ENCODE assay signal across 9 cellular contexts in the genomic region with DNA sequence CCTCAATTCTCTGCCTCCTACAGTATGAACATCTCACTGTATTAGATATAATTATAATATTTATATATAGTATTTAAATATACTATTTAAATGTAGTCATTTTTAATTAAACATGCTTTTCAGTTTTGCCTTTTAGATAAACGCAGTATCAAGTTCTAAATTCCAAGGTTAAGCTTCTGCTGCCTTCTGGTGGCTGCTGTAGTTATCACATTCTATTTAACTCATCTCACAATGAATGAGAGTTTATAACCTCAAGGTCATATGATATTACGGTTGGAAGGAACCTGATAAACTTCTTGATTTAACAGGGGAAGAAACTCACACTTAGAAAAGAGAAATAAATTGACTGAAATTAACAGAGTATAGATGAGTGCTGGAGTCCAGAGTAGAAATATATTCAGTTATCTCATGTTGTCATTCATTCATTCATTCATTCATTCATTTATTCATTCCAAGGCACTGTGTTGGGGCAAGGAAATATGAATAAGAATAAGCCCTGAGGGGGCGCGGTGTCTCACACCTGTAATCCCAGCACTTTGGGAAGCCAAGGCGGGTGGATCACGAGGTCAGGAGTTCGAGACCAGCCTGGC. TPM values are rescaled to one million over a fixed set of nuclear protein-coding genes. Genes with fewer than 3 reads are reported as not detected.
DNase-seq lines count a peak whose midpoint lies in the region; ATAC-seq and TF ChIP-seq lines count a peak whose summit lies in the region.
"Had no signal": no experiment of that assay in that cellular context is flagged by ENCODE, and none has a peak within 500 bp of the region (broad histone marks: within the 10 kb centered on the region; RNA-seq: fewer than 3 reads in every experiment).

No MANE protein-coding gene starts in this region.

- no TSS peak for BruUV-seq in Calu3 (replicated peaks; lab: Mats Ljungman, UMichigan)

- peak; percentile 37 for DNase-seq in Calu3
- peak; percentile 36 for DNase-seq in GM20000 (ENCODE audit: low spot score)
- DNase-seq in NCI-H345 (lab: John Stamatoyannopoulos, UW) = peak; percentile 38
- DNase-seq in activated naive CD4-positive, alpha-beta T cell treated with anti-CD3 and anti-CD28 coated beads for 36 hours = peak; percentile 61
- no peak for DNase-seq in left ventricle myocardium superior
- peak; percentile 28 for DNase-seq in stimulated activated CD8-positive, alpha-beta memory T cell treated with anti-CD3 and anti-CD28 coated beads, Interleukin-4, amount 100 ng/mL, for 48 hours
- no peak for DNase-seq in cortex of kidney (lab: John Stamatoyannopoulos, UW)

- no peak overlapping the region for H3K4me3 Mint-ChIP-seq in Calu3 (ENCODE audit: low read depth, unreplicated experiment)
- no peak overlapping the region for H3K4me3 Mint-ChIP-seq in activated naive CD4-positive, alpha-beta T cell treated with anti-CD3 and anti-CD28 coated beads for 36 hours

- ATAC-seq in left ventricle myocardium superior (peak; percentile 43), HG02759 (IDR thresholded peaks at IDR 0.05; ENCODE audit: unreplicated experiment) (no peak)

- H3K27me3 Mint-ChIP-seq in Calu3 (ENCODE audit: unreplicated experiment) = no peaks in the 10 kb centered on the region
- H3K27me3 Mint-ChIP-seq in activated naive CD4-positive, alpha-beta T cell treated with anti-CD3 and anti-CD28 coated beads for 36 hours (ENCODE audit: low read depth) = peaks cover 2% of the 10 kb centered on the region

- no peaks in the 10 kb centered on the region for H3K4me1 Mint-ChIP-seq in Calu3 (ENCODE audit: low read depth, unreplicated experiment)
- peaks cover 2% of the 10 kb centered on the region for H3K4me1 Mint-ChIP-seq in activated naive CD4-positive, alpha-beta T cell treated with anti-CD3 and anti-CD28 coated beads for 36 hours (ENCODE audit: low read depth)

- intact Hi-C loops in Calu3 (cut with micrococcal nuclease; ENCODE audit: unreplicated experiment) (loop anchor here (1.0 to 5.0 kb wide), 4 partner anchors 36 to 477 kb away; no protein-coding TSS in a partner anchor), left ventricle myocardium superior (cut with micrococcal nuclease) (no loop called here)
- intact Hi-C loops in activated naive CD4-positive, alpha-beta T cell treated with anti-CD3 and anti-CD28 coated beads for 36 hours (cut with micrococcal nuclease) = loop anchor here (1.0 to 10.0 kb wide), 5 partner anchors 34 to 800 kb away; no protein-coding TSS in a partner anchor

- TF ChIP-seq CTCF in Calu3 (IDR thresholded peaks at IDR 0.05; ENCODE audit: unreplicated experiment) = no peak
- peak; percentile 38 for TF ChIP-seq CTCF in GM20000 (IDR thresholded peaks at IDR 0.05; ENCODE audit: extremely low read depth, missing control alignments)

- H3K27ac Mint-ChIP-seq in Calu3 (ENCODE audit: unreplicated experiment) = no peak overlapping the region
- H3K27ac Mint-ChIP-seq in activated naive CD4-positive, alpha-beta T cell treated with anti-CD3 and anti-CD28 coated beads for 36 hours = no peak overlapping the region

- H3K9me3 Mint-ChIP-seq in Calu3 (ENCODE audit: low read depth, unreplicated experiment) = no peaks in the 10 kb centered on the region
- H3K9me3 Mint-ChIP-seq in activated naive CD4-positive, alpha-beta T cell treated with anti-CD3 and anti-CD28 coated beads for 36 hours = no peaks in the 10 kb centered on the region

- CTCF ChIA-PET in Calu3 (lab: Charles Lee) = interaction anchor here (1.1 to 1.9 kb wide), 2 partner anchors 92 to 150 kb away, joined by 7 to 11 read pairs; no protein-coding TSS in a partner anchor
- CTCF ChIA-PET in activated naive CD4-positive, alpha-beta T cell treated with anti-CD3 and anti-CD28 coated beads for 36 hours (lab: Charles Lee) = interaction anchor here (1.0 to 3.8 kb wide), 4 partner anchors 35 to 427 kb away, joined by 3 to 20 read pairs (median 4); no protein-coding TSS in a partner anchor

- H3K36me3 Mint-ChIP-seq in Calu3 (ENCODE audit: insufficient read depth, unreplicated experiment) = no peaks in the 10 kb centered on the region
- no peaks in the 10 kb centered on the region for H3K36me3 Mint-ChIP-seq in activated naive CD4-positive, alpha-beta T cell treated with anti-CD3 and anti-CD28 coated beads for 36 hours (ENCODE audit: low read depth)

RNA-seq across cellular contexts. Expression of a gene that starts 31.9 kb away (rescaled TPM):
- total RNA-seq in Calu3 (2022) (not detected in 2 replicates), left ventricle myocardium superior (not detected)
- not detected for total RNA-seq in activated naive CD4-positive, alpha-beta T cell treated with anti-CD3 and anti-CD28 coated beads for 36 hours
- total RNA-seq: skeletal muscle tissue had no signal

Comparison
In these comparisons a context has a peak if more than half of its experiments do, and no peak if none do; other contexts are left out.
1. DNase-seq: peak in Calu3 (single experiment), GM20000 (single experiment), NCI-H345 (single experiment), activated naive CD4-positive, alpha-beta T cell treated with anti-CD3 and anti-CD28 coated beads for 36 hours (single experiment) and stimulated activated CD8-positive, alpha-beta memory T cell treated with anti-CD3 and anti-CD28 coated beads, Interleukin-4, amount 100 ng/mL, for 48 hours (single experiment); none in left ventricle myocardium superior (single experiment) and cortex of kidney (single experiment).